ENCODE assay signal across 13 cellular contexts in genomic region chr18:22856870-22857269, GRCh38.
"Had no signal": no experiment of that assay in that cellular context is flagged by ENCODE, and none has a peak within 500 bp of the region (broad histone marks: within the 10 kb centered on the region; RNA-seq: fewer than 3 reads in every experiment).

No MANE protein-coding gene starts in this region.

- H3K36me3 Mint-ChIP-seq: activated CD4-positive, alpha-beta memory T cell treated with anti-CD3 and anti-CD28 coated beads for 36 hours; mesothelial cell of epicardium had no signal

- H3K27ac Mint-ChIP-seq: activated CD4-positive, alpha-beta memory T cell treated with anti-CD3 and anti-CD28 coated beads for 36 hours; activated naive CD8-positive, alpha-beta T cell treated with anti-CD3 and anti-CD28 coated beads, Interleukin-2, amount 50 U/mL, for 24 hours; mesothelial cell of epicardium had no signal

- H3K4me1 Mint-ChIP-seq: activated naive CD8-positive, alpha-beta T cell treated with anti-CD3 and anti-CD28 coated beads, Interleukin-2, amount 50 U/mL, for 24 hours; neural crest cell had no signal

- H3K4me3 Mint-ChIP-seq: activated CD4-positive, alpha-beta memory T cell treated with anti-CD3 and anti-CD28 coated beads for 36 hours; activated naive CD8-positive, alpha-beta T cell treated with anti-CD3 and anti-CD28 coated beads, Interleukin-2, amount 50 U/mL, for 24 hours; mesothelial cell of epicardium; neural crest cell had no signal

- H3K27me3 ChIP-seq: right atrium auricular region, tibial nerve had no signal

- H3K9me3 Mint-ChIP-seq: activated CD4-positive, alpha-beta memory T cell treated with anti-CD3 and anti-CD28 coated beads for 36 hours; activated naive CD8-positive, alpha-beta T cell treated with anti-CD3 and anti-CD28 coated beads, Interleukin-2, amount 50 U/mL, for 24 hours had no signal

- H3K9me3 ChIP-seq: right atrium auricular region, tibial nerve had no signal

- H3K27ac ChIP-seq: coronary artery, right atrium auricular region, tibial nerve had no signal

- H3K4me3 ChIP-seq: coronary artery, right atrium auricular region, smooth muscle cell, tibial nerve had no signal

- H3K36me3 ChIP-seq: right atrium auricular region, tibial nerve had no signal

- H3K4me1 ChIP-seq: right atrium auricular region, tibial nerve had no signal

- ATAC-seq: activated naive CD8-positive, alpha-beta T cell treated with anti-CD3 and anti-CD28 coated beads, Interleukin-2, amount 50 U/mL, for 24 hours had no signal

- DNase-seq: activated CD4-positive, alpha-beta memory T cell treated with anti-CD3 and anti-CD28 coated beads for 36 hours; activated naive CD8-positive, alpha-beta T cell treated with anti-CD3 and anti-CD28 coated beads, Interleukin-2, amount 50 U/mL, for 24 hours; activated T-cell treated with anti-CD3 and anti-CD28 coated beads, Interleukin-2, amount 50 U/mL, for 48 hours; caudate nucleus; effector CD4-positive, alpha-beta T cell; hippocampal formation; T-helper 9 cell had no signal
